In genomic region chr18:22912835-22913234, GRCh38 we compare ENCODE assay signal across 12 cellular contexts. TPM values are rescaled to one million over a fixed set of nuclear protein-coding genes. Genes with fewer than 3 reads are reported as not detected.
A peak's percentile ranks its signal among the peaks of the same experiment; 100 is the strongest.
DNase-seq lines count a peak whose midpoint lies in the region; ATAC-seq and TF ChIP-seq lines count a peak whose summit lies in the region.
"Had no signal": no experiment of that assay in that cellular context is flagged by ENCODE, and none has a peak within 500 bp of the region (broad histone marks: within the 10 kb centered on the region; RNA-seq: fewer than 3 reads in every experiment).

No MANE protein-coding gene starts in this region.

- TF ChIP-seq POLR2A in body of pancreas (IDR thresholded peaks at IDR 0.05): no peak
- no peak for TF ChIP-seq POLR2A in thyroid gland (IDR thresholded peaks at IDR 0.05)

- intact Hi-C loops in body of pancreas (cut with DNase I) (no loop called here), thyroid gland (cut with DNase I) (no loop called here)

- no peak overlapping the region for H3K4me2 ChIP-seq in hepatocyte
- H3K4me2 ChIP-seq: neural progenitor cell had no signal

- H3K4me1 ChIP-seq in HEK293 (ENCODE audit: control insufficient read depth, insufficient read depth, low read length) (no peaks in the 10 kb centered on the region), body of pancreas (peaks cover 30% of the 10 kb centered on the region), hepatocyte (ENCODE audit: insufficient read depth) (peaks cover 4% of the 10 kb centered on the region), thyroid gland (peaks cover 19 to 29% of the 10 kb centered on the region in 2 donors)

- WGBS in body of pancreas, 2 donors: 17 to 44% methylated on average over 1 of the region's 1 CpG
- WGBS in hepatocyte (ENCODE audit: low lambda C conversion rate, missing lambda C conversion rate): 73% methylated on average over 1 of the region's 1 CpG
- WGBS in thyroid gland, 2 donors: 22 to 50% methylated on average over 1 of the region's 1 CpG

- no peaks in the 10 kb centered on the region for H3K9me3 ChIP-seq in HEK293 (ENCODE audit: control insufficient read depth, insufficient read depth, low read depth, low read length)
- no peaks in the 10 kb centered on the region for H3K9me3 ChIP-seq in body of pancreas
- no peaks in the 10 kb centered on the region for H3K9me3 ChIP-seq in hepatocyte (ENCODE audit: low read depth)
- no peaks in the 10 kb centered on the region for H3K9me3 ChIP-seq in thyroid gland

- no peaks in the 10 kb centered on the region for H3K79me2 ChIP-seq in hepatocyte

- H3K36me3 ChIP-seq in HEK293 (ENCODE audit: control insufficient read depth in 2 of 2, insufficient read depth in 1 of 2, low read length in 2 of 2) (no peaks in the 10 kb centered on the region), body of pancreas (replicated peaks in 1 of 2; ENCODE audit: insufficient read depth in 1 of 2, low read depth in 2 of 2) (no peaks in the 10 kb centered on the region), hepatocyte (replicated peaks; ENCODE audit: insufficient read depth, low read depth) (no peaks in the 10 kb centered on the region), thyroid gland (no peaks in the 10 kb centered on the region)
- H3K36me3 ChIP-seq: neural progenitor cell had no signal

- POLR2A ChIA-PET in HEK293 (lab: Yijun Ruan, JAX): no interaction called here

- H3K9me2 ChIP-seq in hepatocyte (replicated peaks; ENCODE audit: insufficient read depth): no peaks in the 10 kb centered on the region

- H3K27me3 ChIP-seq in body of pancreas (no peaks in the 10 kb centered on the region), hepatocyte (no peaks in the 10 kb centered on the region), thyroid gland (no peaks in the 10 kb centered on the region)
- H3K27me3 ChIP-seq: neural progenitor cell had no signal

- H2AFZ ChIP-seq in hepatocyte: no peak overlapping the region
- H2AFZ ChIP-seq: neural progenitor cell had no signal

- CTCF ChIA-PET in HEK293 (lab: Yijun Ruan, JAX): interaction anchor here (7.6 kb wide), 1 partner anchor 17 kb away, joined by 48 read pairs; no protein-coding TSS in a partner anchor

- H3K4me3 ChIP-seq in HEK293 (ENCODE audit: low read depth, low read length) (no peak overlapping the region), body of pancreas (no peak overlapping the region), hepatocyte (no peak overlapping the region), thyroid gland (replicated peaks in 1 of 3) (no peak overlapping the region)
- H3K4me3 ChIP-seq: neural progenitor cell had no signal

- DNase-seq in body of pancreas (no peak), hepatocyte (ENCODE audit: low spot score) (no peak), thyroid gland (peak; percentile 38 to 45), NCI-H1417 treated with DMSO at 0.1 percent for 48 hours (lab: John Stamatoyannopoulos, UW) (no peak), NCI-H1930 (lab: John Stamatoyannopoulos, UW) (no peak), NCI-H446 treated with DMSO at 0.1 percent for 48 hours (lab: John Stamatoyannopoulos, UW) (no peak)
- no peak for DNase-seq in activated CD4-positive, alpha-beta T cell treated with anti-CD3 and anti-CD28 coated beads, Interleukin-2, amount 50 U/mL, for 1 hour
- DNase-seq: activated gamma-delta T cell; stimulated activated naive B cell treated with anti-CD40 and anti-IgM and Interleukin-4, amounts not matched to agents 10 μg/mL and 1 μg/mL and 100 μg/mL, for 72 hours had no signal

- TF ChIP-seq CTCF in HEK293 (tag by site-specific recombination; IDR thresholded peaks at IDR 0.05) (no peak), body of pancreas (IDR thresholded peaks at IDR 0.05) (no peak), hepatocyte (IDR thresholded peaks at IDR 0.05; ENCODE audit: poor library complexity) (no peak), thyroid gland (IDR thresholded peaks at IDR 0.05) (no peak)

- no peak overlapping the region for H3K27ac ChIP-seq in HEK293 (ENCODE audit: extremely low read depth, low read depth, low read length)
- peak overlapping the region; percentile 65 to 86 (median 78) for H3K27ac ChIP-seq in body of pancreas
- H3K27ac ChIP-seq in hepatocyte: peak overlapping the region; percentile 25
- H3K27ac ChIP-seq in thyroid gland: peak overlapping the region; percentile 70 to 88 (median 82)
- H3K27ac ChIP-seq: neural progenitor cell had no signal

- no peaks in the 10 kb centered on the region for H4K20me1 ChIP-seq in hepatocyte (ENCODE audit: insufficient read depth, poor library complexity, severe bottlenecking)

- ATAC-seq in body of pancreas: no peak
- ATAC-seq: sciatic nerve; stimulated activated naive B cell treated with anti-CD40 and anti-IgM and Interleukin-4, amounts not matched to agents 10 μg/mL and 1 μg/mL and 100 μg/mL, for 72 hours had no signal

TF ChIP-seq in HEK293, 187 proteins besides CTCF, POLR2A, EP300 and RAD21:
- TF ChIP-seq ZNF544 (tag by site-specific recombination; IDR thresholded peaks at IDR 0.05): no peak
- 0 out of 2 replicates have a peak, but pooled peaks have one; percentile 14 for TF ChIP-seq BCL6B (tag by site-specific recombination; IDR thresholded peaks at IDR 0.05)
- no peak for TF ChIP-seq ZNF146 (tag by site-specific recombination; IDR thresholded peaks at IDR 0.05)
- TF ChIP-seq ZBTB20 (tag by site-specific recombination; IDR thresholded peaks at IDR 0.05): 0 out of 2 replicates have a peak, but pooled peaks have one; percentile 19
- no peak for TF ChIP-seq ZNF10 (tag by site-specific recombination; IDR thresholded peaks at IDR 0.05)
- no peak for TF ChIP-seq ZNF621 (tag by site-specific recombination; IDR thresholded peaks at IDR 0.05)
- no peak for TF ChIP-seq ZNF248 (tag by site-specific recombination; IDR thresholded peaks at IDR 0.05)
- TF ChIP-seq TCF7L2 (IDR thresholded peaks at IDR 0.05; ENCODE audit: borderline replicate concordance, low read depth, low read length): no peak
- TF ChIP-seq ZNF692 (tag by site-specific recombination; IDR thresholded peaks at IDR 0.05): no peak
- no peak for TF ChIP-seq ZXDB (tag by site-specific recombination; IDR thresholded peaks at IDR 0.05)
- no peak for TF ChIP-seq PRDM4 (tag by site-specific recombination; IDR thresholded peaks at IDR 0.05)

RNA-seq across cellular contexts. Expression of gene RBBP8, which starts 20.3 kb away (rescaled TPM):
- total RNA-seq in body of pancreas (10 to 100 TPM; 30.9 to 32.6 TPM), hepatocyte (17.3 and 25.7 TPM in 2 replicates), thyroid gland (10 to 100 TPM; 29.2 to 51.3 (median 42.5) TPM)
- polyA plus RNA-seq in hepatocyte: 13.1 and 15.4 TPM in 2 replicates

Comparison
In these comparisons a context has a peak if more than half of its experiments do, and no peak if none do; other contexts are left out.
1. DNase-seq: peak in thyroid gland (2 of 2); none in body of pancreas (0 of 4), hepatocyte (single experiment), NCI-H1417 treated with DMSO at 0.1 percent for 48 hours (single experiment), NCI-H1930 (0 of 2), NCI-H446 treated with DMSO at 0.1 percent for 48 hours (single experiment) and activated CD4-positive, alpha-beta T cell treated with anti-CD3 and anti-CD28 coated beads, Interleukin-2, amount 50 U/mL, for 1 hour (single experiment).